In genomic region chr22:28952857-28953256, GRCh38 we compare ENCODE assay signal across 11 cellular contexts.
DNase-seq lines count a peak whose midpoint lies in the region; ATAC-seq and TF ChIP-seq lines count a peak whose summit lies in the region.
"Had no signal": no experiment of that assay in that cellular context is flagged by ENCODE, and none has a peak within 500 bp of the region (broad histone marks: within the 10 kb centered on the region; RNA-seq: fewer than 3 reads in every experiment).

No MANE protein-coding gene starts in this region.

- H3K4me3 Mint-ChIP-seq in GM23338, result no peak overlapping the region
- H3K4me3 Mint-ChIP-seq: activated naive CD8-positive, alpha-beta T cell had no signal

- no peaks in the 10 kb centered on the region; the same call in 2 of the 3 replicates for H3K9me3 Mint-ChIP-seq in GM23338

- H3K9me2 ChIP-seq in GM23338 (ENCODE audit: insufficient read depth) (peaks cover 3% of the 10 kb centered on the region; the same call in 1 of the 2 replicates), PC-3 (replicated peaks; ENCODE audit: low read length) (no peaks in the 10 kb centered on the region)

- no peak overlapping the region for H3K18ac ChIP-seq in trophoblast cell (ENCODE audit: low read length)

- ATAC-seq in GM23338 (peak; percentile 53), PC-3 (no peak), GM19467 (IDR thresholded peaks at IDR 0.05; ENCODE audit: unreplicated experiment) (no peak)
- ATAC-seq: GM12878 had no signal

- H3K36me3 Mint-ChIP-seq in GM23338 (ENCODE audit: low read depth), result peaks cover 4% of the 10 kb centered on the region

- H4K8ac ChIP-seq in trophoblast cell (ENCODE audit: low read depth, low read length), result no peak overlapping the region

- H3K4ac ChIP-seq in trophoblast cell (ENCODE audit: low read depth, low read length), result no peak overlapping the region

- no peaks in the 10 kb centered on the region for H3K9me3 ChIP-seq in PC-3 (ENCODE audit: low read length)
- no peaks in the 10 kb centered on the region for H3K9me3 ChIP-seq in trophoblast cell (ENCODE audit: insufficient read depth, low read depth, low read length)

- H4K20me1 ChIP-seq in GM23338 (replicated peaks; ENCODE audit: insufficient read depth), result peaks cover 11% of the 10 kb centered on the region
- no peaks in the 10 kb centered on the region for H4K20me1 ChIP-seq in PC-3 (ENCODE audit: low read length)

- H3K4me3 ChIP-seq in GM23338 (no peak overlapping the region), PC-3 (ENCODE audit: low read length) (no peak overlapping the region), trophoblast cell (ENCODE audit: low read depth, low read length) (no peak overlapping the region)
- H3K4me3 ChIP-seq: GM12878 had no signal

- TF ChIP-seq CTCF in GM23338 (conservative IDR thresholded peaks at IDR 0.05; ENCODE audit: low read depth in 2 of 2) (no peak), PC-3 (conservative IDR thresholded peaks at IDR 0.05; ENCODE audit: low read depth, low read length) (no peak)

- H2BK12ac ChIP-seq in trophoblast cell (ENCODE audit: low read length), result no peak overlapping the region

- no peak overlapping the region for H2AK5ac ChIP-seq in trophoblast cell (ENCODE audit: low read length)

- H3K14ac ChIP-seq in trophoblast cell (ENCODE audit: low read length), result no peak overlapping the region

- POLR2A ChIA-PET in PC-3 (lab: Charles Lee; ENCODE audit: unreplicated experiment), result no interaction called here

- no peaks in the 10 kb centered on the region; the same call in 1 of the 2 replicates for H3K36me3 ChIP-seq in GM23338 (ENCODE audit: insufficient read depth)
- H3K36me3 ChIP-seq in PC-3 (ENCODE audit: low read depth, low read length), result no peaks in the 10 kb centered on the region
- H3K36me3 ChIP-seq in trophoblast cell (ENCODE audit: control insufficient read depth in 1 of 2, insufficient read depth in 2 of 2, low read length in 2 of 2), result peaks cover 0 to 2% of the 10 kb centered on the region in 2 experiments

- H2AFZ ChIP-seq in GM23338 (no peak overlapping the region), PC-3 (ENCODE audit: low read length) (no peak overlapping the region), trophoblast cell (ENCODE audit: insufficient read depth, low read length, poor library complexity) (no peak overlapping the region)

- no peaks in the 10 kb centered on the region for H3K27me3 Mint-ChIP-seq in GM23338 (ENCODE audit: insufficient read depth, low read depth, poor library complexity)

- peaks cover 4% of the 10 kb centered on the region for H3K79me1 ChIP-seq in trophoblast cell (ENCODE audit: low read length)

- H3K4me2 ChIP-seq in GM23338 (peak overlapping the region; percentile 14; the same call in 1 of the 2 replicates), PC-3 (ENCODE audit: low read length) (no peak overlapping the region), trophoblast cell (ENCODE audit: low read length) (no peak overlapping the region)

- DNase-seq in GM23338 (ENCODE audit: low spot score), result no peak
- DNase-seq in PC-3, result peak; percentile 2
- peak; percentile 45 for DNase-seq in fibroblast of peridontal ligament (ENCODE audit: extremely low read depth)
- DNase-seq in trophoblast cell, result peak; percentile 82 to 87
- no peak for DNase-seq in ecto neural progenitor cell (ENCODE audit: low spot score)
- DNase-seq in DMS153 (lab: John Stamatoyannopoulos, UW), result no peak
- no peak for DNase-seq in SW480 (ENCODE audit: low spot score)
- DNase-seq: activated CD4-positive, alpha-beta T cell treated with anti-CD3 and anti-CD28 coated beads, Interleukin-2, amount 50 U/mL, for 4 hours had no signal

- H3F3A ChIP-seq in GM23338 (replicated peaks; ENCODE audit: low read depth), result no peaks in the 10 kb centered on the region
- H3F3A ChIP-seq in PC-3 (ENCODE audit: low read length, unreplicated experiment), result no peaks in the 10 kb centered on the region

- intact Hi-C loops in PC-3 (cut with micrococcal nuclease), result no loop called here

- no peaks in the 10 kb centered on the region for H3K27me3 ChIP-seq in GM23338 (ENCODE audit: insufficient read depth)
- H3K27me3 ChIP-seq in PC-3 (ENCODE audit: low read length), result no peaks in the 10 kb centered on the region
- no peaks in the 10 kb centered on the region for H3K27me3 ChIP-seq in trophoblast cell (ENCODE audit: insufficient read depth, low read length)

- no peak overlapping the region for H3K23ac ChIP-seq in trophoblast cell (ENCODE audit: low read length)

- H3K4me1 ChIP-seq in GM23338 (ENCODE audit: insufficient read depth), result peaks cover 32% of the 10 kb centered on the region
- H3K4me1 ChIP-seq in PC-3 (ENCODE audit: insufficient read depth, low read length), result no peaks in the 10 kb centered on the region
- H3K4me1 ChIP-seq in trophoblast cell (ENCODE audit: control insufficient read depth in 1 of 2, insufficient read depth in 2 of 2, low read length in 2 of 2), result peaks cover 12 to 17% of the 10 kb centered on the region in 2 experiments

- CTCF ChIA-PET in PC-3 (lab: Charles Lee), result no interaction called here

- H3K9ac ChIP-seq in PC-3 (ENCODE audit: low read length) (no peak overlapping the region), trophoblast cell (ENCODE audit: low read length) (no peak overlapping the region)

- no peak overlapping the region for H2BK5ac ChIP-seq in trophoblast cell (ENCODE audit: low read depth, low read length, poor library complexity)

- H3K4me1 Mint-ChIP-seq in GM23338, result peaks cover 45% of the 10 kb centered on the region

- peak overlapping the region; percentile 45; the same call in 1 of the 2 replicates for H3K27ac ChIP-seq in GM23338 (ENCODE audit: low read depth)
- H3K27ac ChIP-seq in PC-3 (ENCODE audit: low read length), result no peak overlapping the region
- no peak overlapping the region for H3K27ac ChIP-seq in trophoblast cell (ENCODE audit: low read depth, low read length)

- no CpG with 5 or more reads among the region's 2 CpGs for WGBS in trophoblast cell (ENCODE audit: extremely low coverage, insufficient coverage, insufficient read length)

- H3K27ac Mint-ChIP-seq in GM23338, result peak overlapping the region; percentile 66
- H3K27ac Mint-ChIP-seq: activated naive CD8-positive, alpha-beta T cell had no signal

- no peak overlapping the region for H4K91ac ChIP-seq in trophoblast cell (ENCODE audit: low read depth, low read length)

- H3K79me2 ChIP-seq in GM23338 (replicated peaks; ENCODE audit: insufficient read depth) (peaks cover 100% of the 10 kb centered on the region), PC-3 (ENCODE audit: low read length) (0 out of 2 replicates have a peak, but pooled peaks cover 13% of the 10 kb centered on the region), trophoblast cell (ENCODE audit: control insufficient read depth, insufficient read depth, low read length, poor library complexity) (peaks cover 5% of the 10 kb centered on the region)

- no peak overlapping the region for H4K12ac ChIP-seq in trophoblast cell (ENCODE audit: low read depth, low read length)

- H2BK120ac ChIP-seq in trophoblast cell (ENCODE audit: insufficient read depth, low read length, poor library complexity), result no peak overlapping the region

- no TSS peak for BruUV-seq in PC-3 (replicated peaks; lab: Mats Ljungman, UMichigan)

TF ChIP-seq in GM23338, 12 proteins besides CTCF, POLR2A, EP300 and RAD21 (continues in another document):
- TF ChIP-seq REST (IDR thresholded peaks at IDR 0.05; ENCODE audit: unreplicated experiment) (no peak), ZNF114 (CRISPR knock-in tag; IDR thresholded peaks at IDR 0.05) (no peak), EZH2phosphoT487 (IDR thresholded peaks at IDR 0.05; ENCODE audit: unreplicated experiment) (no peak), ZNF331 (CRISPR knock-in tag; IDR thresholded peaks at IDR 0.05; ENCODE audit: low read depth) (no peak), POLR2AphosphoS5 (IDR thresholded peaks at IDR 0.05; ENCODE audit: low read depth) (no peak), CREB1 (CRISPR knock-in tag; IDR thresholded peaks at IDR 0.05; ENCODE audit: low read depth) (no peak)
- TF ChIP-seq, protein P1, sequence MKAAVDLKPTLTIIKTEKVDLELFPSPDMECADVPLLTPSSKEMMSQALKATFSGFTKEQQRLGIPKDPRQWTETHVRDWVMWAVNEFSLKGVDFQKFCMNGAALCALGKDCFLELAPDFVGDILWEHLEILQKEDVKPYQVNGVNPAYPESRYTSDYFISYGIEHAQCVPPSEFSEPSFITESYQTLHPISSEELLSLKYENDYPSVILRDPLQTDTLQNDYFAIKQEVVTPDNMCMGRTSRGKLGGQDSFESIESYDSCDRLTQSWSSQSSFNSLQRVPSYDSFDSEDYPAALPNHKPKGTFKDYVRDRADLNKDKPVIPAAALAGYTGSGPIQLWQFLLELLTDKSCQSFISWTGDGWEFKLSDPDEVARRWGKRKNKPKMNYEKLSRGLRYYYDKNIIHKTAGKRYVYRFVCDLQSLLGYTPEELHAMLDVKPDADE (IDR thresholded peaks at IDR 0.05), result no peak

Comparison
In these comparisons a context has a peak if more than half of its experiments do, and no peak if none do; other contexts are left out.
1. DNase-seq: peak in PC-3 (single experiment), fibroblast of peridontal ligament (single experiment) and trophoblast cell (2 of 2); none in GM23338 (single experiment), ecto neural progenitor cell (single experiment), DMS153 (single experiment) and SW480 (single experiment).